ENCODE assay signal across 1 cellular context in the genomic region with DNA sequence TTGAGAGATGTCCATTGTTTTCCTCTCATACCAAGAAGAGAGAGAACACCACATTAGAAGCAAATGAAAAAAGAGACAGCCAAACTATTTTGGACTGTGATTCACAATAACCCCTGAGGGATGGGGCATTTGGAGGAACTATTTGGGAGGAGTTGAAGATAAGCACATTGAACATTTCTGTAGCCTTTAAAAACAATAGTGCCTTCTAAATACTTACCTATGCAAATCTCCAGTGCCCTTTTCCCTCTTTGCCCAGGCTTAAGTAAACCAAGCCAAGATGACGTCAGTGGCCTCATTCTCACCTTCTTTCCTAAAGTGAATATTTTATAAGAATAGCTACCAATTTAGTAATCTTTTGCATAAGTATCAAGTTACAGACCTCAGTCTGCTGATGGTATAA.
TF ChIP-seq lines count a peak whose summit lies in the region.

No MANE protein-coding gene starts in this region.

TF ChIP-seq in endothelial cell of umbilical vein, 7 proteins besides CTCF, POLR2A, EP300 and RAD21:
- TF ChIP-seq EZH2 (IDR thresholded peaks at IDR 0.05; ENCODE audit: borderline replicate concordance, low read depth, low read length, severe bottlenecking) = no peak
- no peak for TF ChIP-seq GATA2 (IDR thresholded peaks at IDR 0.05; ENCODE audit: insufficient read depth, insufficient read length, low read depth, low read length)
- peak; percentile 20 for TF ChIP-seq JUN (IDR thresholded peaks at IDR 0.05; ENCODE audit: borderline replicate concordance, insufficient read depth, insufficient read length, low read depth)
- no peak for TF ChIP-seq MYC (IDR thresholded peaks at IDR 0.05; ENCODE audit: low read depth, low read length)
